Comparison of ENCODE assay signal across 8 cellular contexts in genomic region chr16:15704545-15704987, GRCh38. TPM values are rescaled to one million over a fixed set of nuclear protein-coding genes. Genes with fewer than 3 reads are reported as not detected.
DNase-seq lines count a peak whose midpoint lies in the region; ATAC-seq, FAIRE-seq and TF ChIP-seq lines count a peak whose summit lies in the region.

No MANE protein-coding gene starts in this region.

- TF ChIP-seq POLR2A in breast epithelium (IDR thresholded peaks at IDR 0.05), result no peak

- no peaks in the 10 kb centered on the region for H3K9me3 Mint-ChIP-seq in WTC11

- no peaks in the 10 kb centered on the region for H3K27me3 ChIP-seq in breast epithelium

- no peak overlapping the region for H3K27ac Mint-ChIP-seq in WTC11

- no peak overlapping the region for H3K4me3 Mint-ChIP-seq in WTC11

- H3K4me1 Mint-ChIP-seq in WTC11, result no peaks in the 10 kb centered on the region

- CTCF ChIA-PET in WTC11 (lab: Charles Lee), result interaction anchor here (1.0 to 1.5 kb wide), 4 partner anchors 8 to 22 kb away, joined by 3 to 5 read pairs (median 4); no protein-coding TSS in a partner anchor

- no peak for FAIRE-seq in kidney (lab: Jason Lieb, UNC)

- peak; percentile 81 for ATAC-seq in WTC11

- peaks cover 14% of the 10 kb centered on the region for H3K36me3 Mint-ChIP-seq in WTC11

- peak; percentile 65 for TF ChIP-seq CTCF in WTC11 (IDR thresholded peaks at IDR 0.05)
- TF ChIP-seq CTCF in breast epithelium (IDR thresholded peaks at IDR 0.05), result peak in 2 of 3 donors; percentile 71 to 76
- peak; percentile 68 for TF ChIP-seq CTCF in kidney (IDR thresholded peaks at IDR 0.05; ENCODE audit: borderline replicate concordance, extremely low read depth, insufficient read depth)

- peak; percentile 17 for DNase-seq in DMS79 treated with DMSO at 0.1 percent for 48 hours (lab: John Stamatoyannopoulos, UW)
- no peak for DNase-seq in DMS79 (lab: John Stamatoyannopoulos, UW)
- DNase-seq in NCI-H2029 treated with DMSO at 0.1 percent for 48 hours (lab: John Stamatoyannopoulos, UW), result peak; percentile 33
- DNase-seq in WTC11 (ENCODE audit: low spot score), result peak; percentile 90
- DNase-seq in breast epithelium (ENCODE audit: low spot score in 2 of 2), result peak; percentile 45 to 75
- no peak for DNase-seq in kidney
- DNase-seq in stimulated activated CD4-positive, alpha-beta T cell treated with anti-CD3 and anti-CD28 coated beads, Interleukin-1b, Interleukin-23, amount 100 ng/mL, for 48 hours, result peak; percentile 69
- no peak for DNase-seq in T1000 (lab: John Stamatoyannopoulos, UW)

- H3K9ac ChIP-seq in kidney (ENCODE audit: low read length in 2 of 2), result no peak overlapping the region

- H3K27ac ChIP-seq in breast epithelium (no peak overlapping the region), kidney (ENCODE audit: low read depth in 2 of 2, low read length in 2 of 2) (no peak overlapping the region)

- H3K27me3 Mint-ChIP-seq in WTC11 (ENCODE audit: low read depth), result no peaks in the 10 kb centered on the region

- H3K9me3 ChIP-seq in breast epithelium (no peaks in the 10 kb centered on the region), kidney (ENCODE audit: control insufficient read depth in 1 of 2, low read length in 2 of 2) (no peaks in the 10 kb centered on the region)

- intact Hi-C loops in breast epithelium (cut with DNase I; ENCODE audit: low total_unique reads), result no loop called here
- intact Hi-C loops in kidney (cut with DNase I), result no loop called here

- H3K36me3 ChIP-seq in breast epithelium, result no peaks in the 10 kb centered on the region
- peaks cover 3 to 7% of the 10 kb centered on the region in 2 donors for H3K36me3 ChIP-seq in kidney (ENCODE audit: control insufficient read depth in 1 of 2, insufficient read depth in 2 of 2, low read length in 2 of 2)

- POLR2A ChIA-PET in WTC11 (lab: Charles Lee), result no interaction called here

- H3K4me1 ChIP-seq in breast epithelium, result no peaks in the 10 kb centered on the region
- no peaks in the 10 kb centered on the region for H3K4me1 ChIP-seq in kidney (ENCODE audit: control insufficient read depth in 1 of 2, insufficient read depth in 1 of 2, low read depth in 1 of 2, low read length in 2 of 2)

- H3K4me3 ChIP-seq in breast epithelium (no peak overlapping the region), kidney (ENCODE audit: low read length in 2 of 2) (no peak overlapping the region)

TF ChIP-seq in WTC11, 78 proteins besides CTCF, POLR2A, EP300 and RAD21:
- TF ChIP-seq GABPB1 (CRISPR knock-in tag; IDR thresholded peaks at IDR 0.05), result peak; percentile 56
- TF ChIP-seq JUN (CRISPR knock-in tag; IDR thresholded peaks at IDR 0.05), result no peak

RNA-seq across cellular contexts. Expression of gene NDE1, which starts 54.5 kb away (rescaled TPM):
- total RNA-seq in WTC11 (2021) (38.4 to 43.5 TPM (median 39.4 TPM) in 3 replicates), breast epithelium (10 to 100 TPM; 19.0 to 34.7 (median 34.1) TPM), kidney (31.7 TPM)
- 4.6 TPM for polyA plus RNA-seq in kidney (ENCODE audit: insufficient read depth, low read depth, low replicate concordance)

Comparison
In these comparisons a context has a peak if more than half of its experiments do, and no peak if none do; other contexts are left out.
1. DNase-seq: peak in DMS79 treated with DMSO at 0.1 percent for 48 hours (single experiment), NCI-H2029 treated with DMSO at 0.1 percent for 48 hours (single experiment), WTC11 (single experiment), breast epithelium (2 of 2) and stimulated activated CD4-positive, alpha-beta T cell treated with anti-CD3 and anti-CD28 coated beads, Interleukin-1b, Interleukin-23, amount 100 ng/mL, for 48 hours (single experiment); none in DMS79 (single experiment), kidney (single experiment) and T1000 (single experiment).
2. Peak in every context shown above with its lines, with median percentiles within 50 percentile points of each other: CTCF ChIP-seq.